In genomic region chr22:38953577-38954413, GRCh38 we compare ENCODE assay signal across 10 cellular contexts. TPM values are rescaled to one million over a fixed set of nuclear protein-coding genes. Genes with fewer than 3 reads are reported as not detected.
DNase-seq lines count a peak whose midpoint lies in the region; ATAC-seq and TF ChIP-seq lines count a peak whose summit lies in the region.
"Had no signal": no experiment of that assay in that cellular context is flagged by ENCODE, and none has a peak within 500 bp of the region (broad histone marks: within the 10 kb centered on the region; RNA-seq: fewer than 3 reads in every experiment).

No MANE protein-coding gene starts in this region.

- H3K27me3 ChIP-seq in mucosa of rectum (ENCODE audit: control insufficient read depth in 2 of 2, insufficient read depth in 2 of 2, low read length in 2 of 2) (no peaks in the 10 kb centered on the region), gastroesophageal sphincter (peaks cover under 1% of the 10 kb centered on the region)

- TF ChIP-seq EP300 in gastroesophageal sphincter (IDR thresholded peaks at IDR 0.05), result no peak

- H3K4me1 ChIP-seq in mucosa of rectum (ENCODE audit: control insufficient read depth in 2 of 2, insufficient read depth in 2 of 2, low read length in 2 of 2), result peaks cover 34 to 42% of the 10 kb centered on the region in 2 donors
- H3K4me1 ChIP-seq in gastroesophageal sphincter, result no peaks in the 10 kb centered on the region

- H3K9me3 ChIP-seq in mucosa of rectum (ENCODE audit: control insufficient read depth in 2 of 2, low read length in 2 of 2) (no peaks in the 10 kb centered on the region), gastroesophageal sphincter (no peaks in the 10 kb centered on the region)

- peak overlapping the region; percentile 47 to 50 for H3K9ac ChIP-seq in mucosa of rectum (ENCODE audit: low read depth in 1 of 2, low read length in 2 of 2)

- TF ChIP-seq POLR2A in gastroesophageal sphincter (IDR thresholded peaks at IDR 0.05), result no peak

- H3K36me3 ChIP-seq in mucosa of rectum (ENCODE audit: control insufficient read depth in 2 of 2, insufficient read depth in 2 of 2, low read length in 2 of 2) (no peaks in the 10 kb centered on the region), gastroesophageal sphincter (no peaks in the 10 kb centered on the region)

- WGBS in gastroesophageal sphincter (ENCODE audit: low coverage in 1 of 2), 2 donors, result 33 to 93% methylated on average over 3 of the region's 15 CpGs

- TF ChIP-seq CTCF in gastroesophageal sphincter (IDR thresholded peaks at IDR 0.05), result no peak

- DNase-seq in NK-92 treated with Interleukin-12 subunit alpha and Interleukin-12 subunit beta, amount 100 ng/mL, for 24 hours (lab: John Stamatoyannopoulos, UW), result peak; percentile 59
- DNase-seq in NK-92 (lab: John Stamatoyannopoulos, UW; ENCODE audit: unreplicated experiment) (no peak), NCI-H1105 (lab: John Stamatoyannopoulos, UW) (no peak), HuH-7.5 (ENCODE audit: low spot score) (no peak)
- peak; percentile 78 for DNase-seq in activated CD8-positive, alpha-beta memory T cell treated with anti-CD3 and anti-CD28 coated beads for 24 hours

- ATAC-seq in HG03432 (IDR thresholded peaks at IDR 0.05; ENCODE audit: unreplicated experiment) (peak; percentile 53), gastroesophageal sphincter (no peak)

- H3K4me3 ChIP-seq in mucosa of rectum (ENCODE audit: low read length in 2 of 2) (peak overlapping the region; percentile 41 to 45), gastroesophageal sphincter (no peak overlapping the region)
- H3K4me3 ChIP-seq: SK-N-MC had no signal

- peak overlapping the region; percentile 71 to 75 for H3K27ac ChIP-seq in mucosa of rectum (ENCODE audit: low read depth in 2 of 2, low read length in 2 of 2)
- H3K27ac ChIP-seq in gastroesophageal sphincter, result no peak overlapping the region
- H3K27ac ChIP-seq: 22Rv1, SK-N-MC had no signal

RNA-seq across cellular contexts. Expression of gene APOBEC3A, which starts 3.6 kb away (rescaled TPM):
- total RNA-seq in gastroesophageal sphincter, result 1 to 10 TPM in 1 of 4 donors, under 1 TPM in 1, not detected in 2; 0.35 to 4.4 TPM

RNA-seq across cellular contexts. Expression of gene APOBEC3B, which starts 28.4 kb away (rescaled TPM):
- total RNA-seq in gastroesophageal sphincter, result not detected

Comparison
In these comparisons a context has a peak if more than half of its experiments do, and no peak if none do; other contexts are left out.
1. DNase-seq: peak in NK-92 treated with Interleukin-12 subunit alpha and Interleukin-12 subunit beta, amount 100 ng/mL, for 24 hours (single experiment) and activated CD8-positive, alpha-beta memory T cell treated with anti-CD3 and anti-CD28 coated beads for 24 hours (single experiment); none in NK-92 (single experiment), NCI-H1105 (single experiment) and HuH-7.5 (single experiment).
2. H3K27ac ChIP-seq: peak in mucosa of rectum (2 of 2); none in gastroesophageal sphincter (0 of 4).
3. H3K4me3 ChIP-seq: peak in mucosa of rectum (2 of 2); none in gastroesophageal sphincter (0 of 2).